Comparison of ENCODE assay signal across 1 cellular context in the genomic region with DNA sequence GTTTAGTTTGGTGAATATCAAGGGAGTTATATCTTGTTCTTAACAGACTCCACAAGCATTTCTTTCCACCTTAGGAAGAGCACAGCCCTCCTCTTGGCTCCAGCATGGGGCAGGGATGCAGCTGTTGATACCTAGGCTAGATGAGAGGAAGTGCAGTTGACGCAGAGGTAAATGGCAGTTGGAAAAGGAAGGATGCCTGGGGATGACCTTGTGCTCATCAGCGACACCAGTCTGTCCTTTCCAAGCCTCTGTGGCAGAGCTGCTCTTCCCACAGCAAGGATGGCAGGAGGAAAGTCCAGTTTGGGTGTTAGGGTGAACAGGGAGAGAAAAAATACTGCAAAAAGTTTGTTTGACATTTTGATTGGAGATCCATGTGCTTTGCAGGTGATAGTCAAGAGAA.
TF ChIP-seq lines count a peak whose summit lies in the region.

No MANE protein-coding gene starts in this region.

TF ChIP-seq in WTC11, 78 proteins besides CTCF, POLR2A, EP300 and RAD21 (continued from another document):
- TF ChIP-seq, protein P1, sequence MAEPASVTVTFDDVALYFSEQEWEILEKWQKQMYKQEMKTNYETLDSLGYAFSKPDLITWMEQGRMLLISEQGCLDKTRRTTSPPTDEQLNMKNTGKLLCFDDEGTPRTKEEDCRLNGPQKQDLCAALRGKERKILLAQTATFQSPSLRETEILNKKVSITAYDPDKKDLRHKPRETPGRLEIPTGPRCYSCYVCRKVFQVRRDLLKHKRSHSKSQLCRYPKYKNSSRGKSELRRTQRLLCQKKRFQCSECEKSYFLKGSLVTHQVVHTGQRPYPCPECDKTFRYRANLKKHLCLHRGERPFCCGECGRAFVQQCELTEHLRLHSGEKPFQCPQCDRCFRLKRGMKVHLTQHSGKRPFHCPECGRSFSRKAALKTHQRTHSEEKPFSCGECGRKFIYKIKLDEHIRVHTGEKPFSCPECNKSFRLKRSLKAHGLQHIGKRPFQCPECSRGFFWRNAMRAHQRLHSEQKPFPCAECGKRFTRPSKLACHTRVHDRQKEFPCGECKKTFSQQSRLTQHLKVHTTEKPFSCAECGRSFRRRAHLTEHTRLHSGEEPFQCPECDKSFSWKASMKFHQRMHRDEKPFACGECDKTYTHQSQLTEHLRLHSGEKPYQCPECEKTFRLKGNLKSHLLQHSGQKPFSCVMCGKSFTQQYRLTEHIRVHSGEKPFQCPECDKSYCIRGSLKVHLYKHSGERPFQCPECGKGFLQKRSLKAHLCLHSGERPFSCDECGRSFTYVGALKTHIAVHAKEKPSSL (CRISPR knock-in tag; conservative IDR thresholded peaks at IDR 0.05) = no peak
- TF ChIP-seq ZNF416 (CRISPR knock-in tag; IDR thresholded peaks at IDR 0.05) (no peak), ZNF138 (CRISPR knock-in tag; conservative IDR thresholded peaks at IDR 0.05) (no peak), FOXK1 (CRISPR knock-in tag; IDR thresholded peaks at IDR 0.05) (no peak)
- TF ChIP-seq, protein P2, sequence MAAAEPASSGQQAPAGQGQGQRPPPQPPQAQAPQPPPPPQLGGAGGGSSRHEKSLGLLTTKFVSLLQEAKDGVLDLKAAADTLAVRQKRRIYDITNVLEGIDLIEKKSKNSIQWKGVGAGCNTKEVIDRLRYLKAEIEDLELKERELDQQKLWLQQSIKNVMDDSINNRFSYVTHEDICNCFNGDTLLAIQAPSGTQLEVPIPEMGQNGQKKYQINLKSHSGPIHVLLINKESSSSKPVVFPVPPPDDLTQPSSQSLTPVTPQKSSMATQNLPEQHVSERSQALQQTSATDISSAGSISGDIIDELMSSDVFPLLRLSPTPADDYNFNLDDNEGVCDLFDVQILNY (CRISPR knock-in tag; IDR thresholded peaks at IDR 0.05) = no peak
